Comparison of ENCODE assay signal across 8 cellular contexts in genomic region chr15:75022808-75023193, GRCh38. TPM values are rescaled to one million over a fixed set of nuclear protein-coding genes. Genes with fewer than 3 reads are reported as not detected.
DNase-seq lines count a peak whose midpoint lies in the region; ATAC-seq and TF ChIP-seq lines count a peak whose summit lies in the region.

No MANE protein-coding gene starts in this region.

- H3K36me3 Mint-ChIP-seq in activated CD4-positive, alpha-beta memory T cell treated with anti-CD3 and anti-CD28 coated beads, Interleukin-2, amount 10 ng/mL, durations not matched to agents 7 days and 5 days (ENCODE audit: low read depth): peaks cover 9% of the 10 kb centered on the region
- no peaks in the 10 kb centered on the region for H3K36me3 Mint-ChIP-seq in activated CD4-positive, alpha-beta memory T cell treated with anti-CD3 and anti-CD28 coated beads for 36 hours
- H3K36me3 Mint-ChIP-seq in chondrocyte (ENCODE audit: low read depth): peaks cover 2% of the 10 kb centered on the region

- H3K9me3 Mint-ChIP-seq in activated CD4-positive, alpha-beta memory T cell treated with anti-CD3 and anti-CD28 coated beads, Interleukin-2, amount 10 ng/mL, durations not matched to agents 7 days and 5 days: no peaks in the 10 kb centered on the region
- no peaks in the 10 kb centered on the region for H3K9me3 Mint-ChIP-seq in activated CD4-positive, alpha-beta memory T cell treated with anti-CD3 and anti-CD28 coated beads for 36 hours
- H3K9me3 Mint-ChIP-seq in chondrocyte (ENCODE audit: low read depth): no peaks in the 10 kb centered on the region

- H2AFZ ChIP-seq in OCI-LY7 (ENCODE audit: low read length) (no peak overlapping the region), osteoblast (ENCODE audit: low read length) (peak overlapping the region; percentile 20)

- peak overlapping the region; percentile 28; the same call in 1 of the 2 replicates for H3K4me2 ChIP-seq in OCI-LY7 (ENCODE audit: low read length)
- H3K4me2 ChIP-seq in osteoblast (ENCODE audit: insufficient read depth, low read length): no peak overlapping the region

- no TSS peak for BruUV-seq in OCI-LY7 (replicated peaks; lab: Mats Ljungman, UMichigan)

- H3K27ac ChIP-seq in OCI-LY7 (ENCODE audit: low read depth, low read length, poor library complexity, severe bottlenecking): peak overlapping the region; percentile 30
- no peak overlapping the region for H3K27ac ChIP-seq in osteoblast (ENCODE audit: low read depth, low read length)

- peaks cover 18% of the 10 kb centered on the region for H3K4me1 Mint-ChIP-seq in activated CD4-positive, alpha-beta memory T cell treated with anti-CD3 and anti-CD28 coated beads, Interleukin-2, amount 10 ng/mL, durations not matched to agents 7 days and 5 days
- H3K4me1 Mint-ChIP-seq in activated CD4-positive, alpha-beta memory T cell treated with anti-CD3 and anti-CD28 coated beads for 36 hours (ENCODE audit: low read depth): peaks cover 11% of the 10 kb centered on the region
- peaks cover 12% of the 10 kb centered on the region for H3K4me1 Mint-ChIP-seq in chondrocyte (ENCODE audit: low read depth)

- H3K4me3 Mint-ChIP-seq in activated CD4-positive, alpha-beta memory T cell treated with anti-CD3 and anti-CD28 coated beads, Interleukin-2, amount 10 ng/mL, durations not matched to agents 7 days and 5 days: peak overlapping the region; percentile 94
- no peak overlapping the region for H3K4me3 Mint-ChIP-seq in activated CD4-positive, alpha-beta memory T cell treated with anti-CD3 and anti-CD28 coated beads for 36 hours
- no peak overlapping the region for H3K4me3 Mint-ChIP-seq in chondrocyte (ENCODE audit: unreplicated experiment)

- ATAC-seq in GM18867 (IDR thresholded peaks at IDR 0.05; ENCODE audit: unreplicated experiment) (no peak), GM21367 (IDR thresholded peaks at IDR 0.05; ENCODE audit: unreplicated experiment) (no peak), HG02588 (IDR thresholded peaks at IDR 0.05; ENCODE audit: unreplicated experiment) (no peak)

- H3K4me1 ChIP-seq in OCI-LY7 (ENCODE audit: insufficient read depth, low read length, poor library complexity, severe bottlenecking) (peaks cover 67% of the 10 kb centered on the region), osteoblast (ENCODE audit: insufficient read depth, low read length) (peaks cover 6% of the 10 kb centered on the region)

- H3K79me2 ChIP-seq in OCI-LY7 (ENCODE audit: insufficient read depth, low read depth, low read length) (peaks cover 22% of the 10 kb centered on the region; the same call in 1 of the 2 replicates), osteoblast (ENCODE audit: insufficient read depth, low read length) (peaks cover 10% of the 10 kb centered on the region)

- H3K9me3 ChIP-seq in OCI-LY7 (ENCODE audit: low read length) (no peaks in the 10 kb centered on the region), osteoblast (ENCODE audit: low read depth, low read length) (no peaks in the 10 kb centered on the region)

- no peak for DNase-seq in activated CD4-positive, alpha-beta memory T cell treated with anti-CD3 and anti-CD28 coated beads, Interleukin-2, amount 10 ng/mL, durations not matched to agents 7 days and 5 days
- DNase-seq in activated CD4-positive, alpha-beta memory T cell treated with anti-CD3 and anti-CD28 coated beads for 36 hours: no peak
- DNase-seq in OCI-LY7 (ENCODE audit: low spot score): no peak
- DNase-seq in chondrocyte (ENCODE audit: low spot score): no peak
- DNase-seq in osteoblast (ENCODE audit: insufficient read length, low spot score, missing footprints): no peak

- H4K20me1 ChIP-seq in OCI-LY7 (ENCODE audit: insufficient read depth, low read length) (no peaks in the 10 kb centered on the region), osteoblast (ENCODE audit: insufficient read depth, low read length) (no peaks in the 10 kb centered on the region)

- peaks cover 33% of the 10 kb centered on the region for H3K36me3 ChIP-seq in OCI-LY7 (ENCODE audit: insufficient read depth, low read length)
- H3K36me3 ChIP-seq in osteoblast (ENCODE audit: insufficient read depth, low read length): no peaks in the 10 kb centered on the region

- TF ChIP-seq CTCF in OCI-LY7 (conservative IDR thresholded peaks at IDR 0.05; ENCODE audit: low read length) (no peak), chondrocyte (IDR thresholded peaks at IDR 0.05) (no peak), osteoblast (IDR thresholded peaks at IDR 0.05; ENCODE audit: extremely low read depth, low read depth, low read length) (no peak)

- no peaks in the 10 kb centered on the region for H3K9me2 ChIP-seq in OCI-LY7 (ENCODE audit: insufficient read depth, low read length)

- POLR2A ChIA-PET in activated CD4-positive, alpha-beta memory T cell treated with anti-CD3 and anti-CD28 coated beads, Interleukin-2, amount 10 ng/mL, durations not matched to agents 7 days and 5 days (lab: Charles Lee): interaction anchor here (0.7 to 4.3 kb wide), 36 partner anchors 8 to 617 kb away, joined by 3 to 47 read pairs (median 5); partner anchors contain the start of genes C15orf39, COX5A, IMP3 and PTPN9
- POLR2A ChIA-PET in activated CD4-positive, alpha-beta memory T cell treated with anti-CD3 and anti-CD28 coated beads for 36 hours (lab: Charles Lee): interaction anchor here (0.5 to 3.8 kb wide), 14 partner anchors 8 to 431 kb away, joined by 3 to 30 read pairs (median 4); partner anchors contain the start of genes C15orf39, RPP25 and SCAMP5
- POLR2A ChIA-PET in OCI-LY7 (lab: Charles Lee): interaction anchor here (0.6 to 3.2 kb wide), 10 partner anchors 8 to 694 kb away, joined by 3 to 22 read pairs (median 5); no protein-coding TSS in a partner anchor

- H3K4me3 ChIP-seq in OCI-LY7 (ENCODE audit: low read depth, low read length, poor library complexity, severe bottlenecking): no peak overlapping the region
- no peak overlapping the region for H3K4me3 ChIP-seq in osteoblast (ENCODE audit: insufficient read depth, low read length)

- H3K27ac Mint-ChIP-seq in activated CD4-positive, alpha-beta memory T cell treated with anti-CD3 and anti-CD28 coated beads, Interleukin-2, amount 10 ng/mL, durations not matched to agents 7 days and 5 days: no peak overlapping the region
- H3K27ac Mint-ChIP-seq in activated CD4-positive, alpha-beta memory T cell treated with anti-CD3 and anti-CD28 coated beads for 36 hours: no peak overlapping the region
- H3K27ac Mint-ChIP-seq in chondrocyte (ENCODE audit: unreplicated experiment): peak overlapping the region; percentile 83

- no peaks in the 10 kb centered on the region for H3K27me3 Mint-ChIP-seq in activated CD4-positive, alpha-beta memory T cell treated with anti-CD3 and anti-CD28 coated beads, Interleukin-2, amount 10 ng/mL, durations not matched to agents 7 days and 5 days
- no peaks in the 10 kb centered on the region for H3K27me3 Mint-ChIP-seq in activated CD4-positive, alpha-beta memory T cell treated with anti-CD3 and anti-CD28 coated beads for 36 hours
- no peaks in the 10 kb centered on the region for H3K27me3 Mint-ChIP-seq in chondrocyte (ENCODE audit: low read depth)

- H3K27me3 ChIP-seq in osteoblast (ENCODE audit: insufficient read depth, low read length): no peaks in the 10 kb centered on the region

- CTCF ChIA-PET in activated CD4-positive, alpha-beta memory T cell treated with anti-CD3 and anti-CD28 coated beads, Interleukin-2, amount 10 ng/mL, durations not matched to agents 7 days and 5 days (lab: Charles Lee): interaction anchor here (0.7 to 4.4 kb wide), 9 partner anchors 8 to 346 kb away, joined by 3 to 33 read pairs (median 4); partner anchors contain the start of genes C15orf39 and MAN2C1
- CTCF ChIA-PET in activated CD4-positive, alpha-beta memory T cell treated with anti-CD3 and anti-CD28 coated beads for 36 hours (lab: Charles Lee): interaction anchor here (0.6 to 2.8 kb wide), 7 partner anchors 11 to 345 kb away, joined by 3 to 19 read pairs (median 4); partner anchors contain the start of genes C15orf39 and MAN2C1
- CTCF ChIA-PET in OCI-LY7 (lab: Charles Lee; ENCODE audit: unreplicated experiment): no interaction called here

- intact Hi-C loops in activated CD4-positive, alpha-beta memory T cell treated with anti-CD3 and anti-CD28 coated beads for 36 hours (cut with micrococcal nuclease): loop anchor here (2.0 kb wide), 1 partner anchor 326 kb away; the partner anchor contains the start of gene EDC3
- intact Hi-C loops in OCI-LY7 (cut with micrococcal nuclease; ENCODE audit: unreplicated experiment): loop anchor here (1.0 to 10.0 kb wide), 3 partner anchors 14 to 604 kb away; partner anchors contain the start of gene SNUPN

RNA-seq across cellular contexts. Expression of gene PPCDC, which starts 0.6 kb away (rescaled TPM):
- total RNA-seq in activated CD4-positive, alpha-beta memory T cell treated with anti-CD3 and anti-CD28 coated beads, Interleukin-2, amount 10 ng/mL, durations not matched to agents 7 days and 5 days: 10 to 100 TPM; 43.0 to 50.2 TPM
- 10 to 100 TPM; 16.3 to 18.8 TPM for total RNA-seq in activated CD4-positive, alpha-beta memory T cell treated with anti-CD3 and anti-CD28 coated beads for 36 hours
- 32.0 and 44.3 TPM in 2 replicates for total RNA-seq in OCI-LY7 (2014; rRNA removed; shearing (Covaris generic))
- total RNA-seq in OCI-LY7 (2022) (40.3 and 48.3 TPM in 2 replicates), chondrocyte (7.3 to 12.9 TPM (median 8.7 TPM) in 3 replicates), osteoblast (5.6 and 6.5 TPM in 2 replicates)

RNA-seq across cellular contexts. Expression of gene SCAMP5, which starts 27.4 kb away (rescaled TPM):
- total RNA-seq in activated CD4-positive, alpha-beta memory T cell treated with anti-CD3 and anti-CD28 coated beads, Interleukin-2, amount 10 ng/mL, durations not matched to agents 7 days and 5 days: under 1 TPM; 0.60 to 0.81 TPM
- under 1 TPM; 0.19 to 0.33 TPM for total RNA-seq in activated CD4-positive, alpha-beta memory T cell treated with anti-CD3 and anti-CD28 coated beads for 36 hours
- total RNA-seq in OCI-LY7 (2014; rRNA removed; shearing (Covaris generic)): 18.6 and 29.4 TPM in 2 replicates
- total RNA-seq in OCI-LY7 (2022): 43.7 and 51.6 TPM in 2 replicates
- total RNA-seq in chondrocyte: 20.6 to 29.3 TPM (median 22.4 TPM) in 3 replicates
- 0.88 and 1.8 TPM in 2 replicates for total RNA-seq in osteoblast
